15 cellular contexts compared by ENCODE assay signal in the genomic region with DNA sequence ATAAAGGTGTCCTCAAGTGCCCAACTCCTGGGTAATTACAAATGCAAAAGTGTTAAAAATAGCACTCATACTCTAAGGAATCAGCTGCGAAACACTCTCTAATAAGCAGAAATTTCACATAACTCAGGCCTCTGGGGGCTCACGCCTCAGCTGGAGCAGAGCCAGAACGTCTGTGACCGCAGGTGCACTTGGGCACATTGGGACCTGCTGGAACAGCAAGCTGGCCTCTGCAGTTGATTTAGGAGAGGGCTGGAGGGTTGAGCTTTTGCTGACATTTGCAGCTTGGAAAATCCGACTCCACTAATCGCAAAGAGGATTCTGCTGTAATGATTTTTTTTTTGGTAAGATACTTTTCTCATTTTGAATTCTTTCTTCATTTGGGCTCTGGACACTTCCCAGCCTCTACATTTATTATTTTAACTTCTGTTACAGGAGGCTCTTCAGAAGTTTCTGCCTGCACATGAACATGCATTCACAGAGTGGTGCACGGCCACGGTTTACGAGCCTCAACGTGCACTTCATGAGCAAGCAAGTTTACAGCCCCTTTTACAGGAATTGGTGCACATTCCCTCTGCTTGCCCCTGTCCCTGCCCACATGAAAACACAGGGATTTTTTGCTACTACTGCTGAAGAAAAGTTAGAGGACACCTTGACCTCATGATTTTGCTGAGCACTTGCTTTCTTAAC. TPM values are rescaled to one million over a fixed set of nuclear protein-coding genes. Genes with fewer than 3 reads are reported as not detected.
A peak's percentile ranks its signal among the peaks of the same experiment; 100 is the strongest.
DNase-seq lines count a peak whose midpoint lies in the region; ATAC-seq, FAIRE-seq and TF ChIP-seq lines count a peak whose summit lies in the region.
"Had no signal": no experiment of that assay in that cellular context is flagged by ENCODE, and none has a peak within 500 bp of the region (broad histone marks: within the 10 kb centered on the region; RNA-seq: fewer than 3 reads in every experiment).

No MANE protein-coding gene starts in this region.

- peaks cover 22% of the 10 kb centered on the region for H3K4me1 Mint-ChIP-seq in stimulated activated memory B cell treated with anti-CD40 and anti-IgM and Interleukin-4, amounts not matched to agents 10 μg/mL and 1 μg/mL and 100 μg/mL, for 72 hours

- H3K4me2 ChIP-seq in KMS-11: peak overlapping the region; percentile 59
- peak overlapping the region; percentile 76 for H3K4me2 ChIP-seq in keratinocyte (ENCODE audit: control insufficient read depth, extremely low read depth, insufficient read depth, low read depth, low read length)

- DNase-seq in BE2C (peak; percentile 55), Panc1 (ENCODE audit: low read depth, low spot score) (no peak), keratinocyte (ENCODE audit: low read depth, low spot score) (peak; percentile 54), mucosa of gallbladder (ENCODE audit: low spot score) (no peak)
- DNase-seq in stimulated activated naive CD4-positive, alpha-beta T cell (lab: John Stamatoyannopoulos, UW): no peak
- DNase-seq: amniotic stem cell, EL, immature natural killer cell, KBM-7, NCI-H526, Right ventricle myocardium superior had no signal

- no peak overlapping the region for H3K4me3 Mint-ChIP-seq in stimulated activated memory B cell treated with anti-CD40 and anti-IgM and Interleukin-4, amounts not matched to agents 10 μg/mL and 1 μg/mL and 100 μg/mL, for 72 hours
- H3K4me3 Mint-ChIP-seq: immature natural killer cell had no signal

- H3K27me3 ChIP-seq in BE2C: no peaks in the 10 kb centered on the region
- H3K27me3 ChIP-seq in KMS-11 (ENCODE audit: insufficient read depth, low read depth): peaks cover 3% of the 10 kb centered on the region; the same call in 1 of the 2 replicates
- no peaks in the 10 kb centered on the region for H3K27me3 ChIP-seq in Panc1 (ENCODE audit: control insufficient read depth, insufficient read depth, low read length)
- H3K27me3 ChIP-seq in keratinocyte (ENCODE audit: control insufficient read depth, extremely low read depth, insufficient read depth, low read length): no peaks in the 10 kb centered on the region

- no peak overlapping the region; the same call in 1 of the 2 replicates for H3K9ac ChIP-seq in KMS-11
- peak overlapping the region; percentile 25 for H3K9ac ChIP-seq in keratinocyte (ENCODE audit: control insufficient read depth, extremely low read depth, insufficient read depth, low read length)

- no peak overlapping the region for H2AFZ ChIP-seq in KMS-11 (ENCODE audit: low read depth)
- H2AFZ ChIP-seq in keratinocyte (ENCODE audit: control insufficient read depth, low read length): no peak overlapping the region

- no peaks in the 10 kb centered on the region for H4K20me1 ChIP-seq in KMS-11 (ENCODE audit: insufficient read depth)
- no peaks in the 10 kb centered on the region for H4K20me1 ChIP-seq in keratinocyte (ENCODE audit: control insufficient read depth, extremely low read depth, insufficient read depth, low read length)

- in situ Hi-C loops in Panc1 (cut with HindIII; ENCODE audit: low pct_unique_long_range_greater_than_20kb, low sequenced_read_pairs): no loop called here

- ATAC-seq in Panc1: no peak
- no peak for ATAC-seq in GM18907 (IDR thresholded peaks at IDR 0.05; ENCODE audit: unreplicated experiment)
- ATAC-seq in stimulated activated memory B cell treated with anti-CD40 and anti-IgM and Interleukin-4, amounts not matched to agents 10 μg/mL and 1 μg/mL and 100 μg/mL, for 72 hours: no peak
- ATAC-seq: mucosa of descending colon had no signal

- no peak for FAIRE-seq in keratinocyte (lab: Jason Lieb, UNC)

- peaks cover 16% of the 10 kb centered on the region for H3K36me3 Mint-ChIP-seq in stimulated activated memory B cell treated with anti-CD40 and anti-IgM and Interleukin-4, amounts not matched to agents 10 μg/mL and 1 μg/mL and 100 μg/mL, for 72 hours

- no peaks in the 10 kb centered on the region for H3K79me2 ChIP-seq in KMS-11 (ENCODE audit: insufficient read depth, low read depth)
- H3K79me2 ChIP-seq in keratinocyte (ENCODE audit: control insufficient read depth, insufficient read depth, low read length): peaks cover 4% of the 10 kb centered on the region

- no peaks in the 10 kb centered on the region for H3K9me1 ChIP-seq in keratinocyte (ENCODE audit: control insufficient read depth, extremely low read depth, insufficient read depth, low read length)

- H3K4me1 ChIP-seq in BE2C: peaks cover 14% of the 10 kb centered on the region
- peaks cover 89% of the 10 kb centered on the region for H3K4me1 ChIP-seq in KMS-11 (ENCODE audit: low read depth, poor library complexity, severe bottlenecking)
- H3K4me1 ChIP-seq in Panc1 (ENCODE audit: control insufficient read depth, insufficient read depth, low read length): peaks cover 25% of the 10 kb centered on the region
- H3K4me1 ChIP-seq in keratinocyte (ENCODE audit: control insufficient read depth, extremely low read depth, insufficient read depth, low read length): peaks cover 33% of the 10 kb centered on the region

- no TSS peak for BruUV-seq in Panc1 (replicated peaks; lab: Mats Ljungman, UMichigan)

- H3K4me3 ChIP-seq in BE2C (ENCODE audit: low read depth, low read length) (no peak overlapping the region), KMS-11 (IDR thresholded peaks at IDR 0.05; ENCODE audit: insufficient read depth, low read depth, low read length) (no peak overlapping the region), Panc1 (ENCODE audit: low read depth in 2 of 2, low read length in 2 of 2) (no peak overlapping the region), keratinocyte (ENCODE audit: control insufficient read depth in 2 of 3, extremely low read depth in 1 of 3, insufficient read depth in 2 of 3, low read depth in 1 of 3, low read length in 3 of 3) (peak overlapping the region in 1 of 3 experiments; percentile 22)
- H3K4me3 ChIP-seq: mucosa of descending colon had no signal

- H3K36me3 ChIP-seq in BE2C (no peaks in the 10 kb centered on the region), KMS-11 (ENCODE audit: insufficient read depth) (no peaks in the 10 kb centered on the region), Panc1 (ENCODE audit: control insufficient read depth, insufficient read depth, low read length) (no peaks in the 10 kb centered on the region), keratinocyte (ENCODE audit: control insufficient read depth in 2 of 2, extremely low read depth in 1 of 2, insufficient read depth in 2 of 2, low read length in 2 of 2) (no peaks in the 10 kb centered on the region)

- peak overlapping the region; percentile 34; the same call in 1 of the 2 replicates for H3K27ac ChIP-seq in KMS-11
- H3K27ac ChIP-seq in Panc1 (ENCODE audit: low read length): peak overlapping the region; percentile 66; the same call in 1 of the 2 replicates
- H3K27ac ChIP-seq in keratinocyte (ENCODE audit: control insufficient read depth, insufficient read depth, low read length): peak overlapping the region; percentile 24

- TF ChIP-seq CTCF in BE2C (IDR thresholded peaks at IDR 0.05; ENCODE audit: low read depth, low read length) (no peak), KMS-11 (conservative IDR thresholded peaks at IDR 0.05; ENCODE audit: low read depth, low read length) (no peak), Panc1 (IDR thresholded peaks at IDR 0.05) (no peak), keratinocyte (optimal IDR thresholded peaks at IDR 0.05 in 1 of 3, IDR thresholded peaks at IDR 0.05 in 1 of 3, conservative IDR thresholded peaks at IDR 0.05 in 1 of 3; ENCODE audit: extremely low read depth in 1 of 3, insufficient read depth in 2 of 3, low read length in 3 of 3) (no peak)

- dilution Hi-C loops in keratinocyte (cut with MboI; ENCODE audit: extremely low pct_ligation_motif_present, low sequenced_read_pairs): no loop called here

- no peak overlapping the region for H3K27ac Mint-ChIP-seq in stimulated activated memory B cell treated with anti-CD40 and anti-IgM and Interleukin-4, amounts not matched to agents 10 μg/mL and 1 μg/mL and 100 μg/mL, for 72 hours
- H3K27ac Mint-ChIP-seq: immature natural killer cell had no signal

- no peaks in the 10 kb centered on the region for H3K27me3 Mint-ChIP-seq in stimulated activated memory B cell treated with anti-CD40 and anti-IgM and Interleukin-4, amounts not matched to agents 10 μg/mL and 1 μg/mL and 100 μg/mL, for 72 hours

- no peaks in the 10 kb centered on the region for H3K9me3 Mint-ChIP-seq in stimulated activated memory B cell treated with anti-CD40 and anti-IgM and Interleukin-4, amounts not matched to agents 10 μg/mL and 1 μg/mL and 100 μg/mL, for 72 hours
- H3K9me3 Mint-ChIP-seq: immature natural killer cell had no signal

- H3K9me3 ChIP-seq in BE2C: no peaks in the 10 kb centered on the region
- H3K9me3 ChIP-seq in Panc1 (ENCODE audit: control insufficient read depth, insufficient read depth, low read depth, low read length): no peaks in the 10 kb centered on the region
- no peaks in the 10 kb centered on the region for H3K9me3 ChIP-seq in keratinocyte (ENCODE audit: control insufficient read depth, low read depth, low read length)
- H3K9me3 ChIP-seq: mucosa of descending colon had no signal

- intact Hi-C loops in Panc1 (cut with micrococcal nuclease; ENCODE audit: unreplicated experiment): no loop called here

- CTCF ChIA-PET in Panc1 (lab: Charles Lee): no interaction called here

- POLR2A ChIA-PET in Panc1 (lab: Charles Lee): no interaction called here

RNA-seq across cellular contexts. Expression of a gene that starts 4.1 kb away (rescaled TPM):
- 1.8 TPM for polyA plus RNA-seq in BE2C (2012; ENCODE audit: insufficient read depth, insufficient read length, low read depth)
- total RNA-seq in Panc1 (2021; ENCODE audit: unreplicated experiment) (40.8 TPM), mucosa of gallbladder (43.8 TPM)
- polyA plus RNA-seq in Panc1 (2012; ENCODE audit: insufficient read length): 13.5 TPM
- polyA plus RNA-seq in keratinocyte: 11.2 to 15.9 TPM (median 13.7 TPM) in 3 replicates
- polyA plus RNA-seq in keratinocyte (2011; ENCODE audit: low read depth): 2.8 TPM
- polyA plus RNA-seq in keratinocyte (2011; cell fraction: cytosol; rRNA removed): 5.3 and 8.8 TPM in 2 replicates
- 15.7 and 15.8 TPM in 2 replicates for polyA plus RNA-seq in keratinocyte (2011; cell fraction: nucleus; rRNA removed)
- polyA plus RNA-seq in keratinocyte (2012; ENCODE audit: low replicate concordance): 4.2 and 6.7 TPM in 2 replicates
- polyA minus RNA-seq in keratinocyte: 16.2 to 32.1 TPM (median 19.4 TPM) in 3 replicates
- 35.5 TPM for polyA minus RNA-seq in keratinocyte (2011; cell fraction: cytosol; rRNA and poly(A)+ RNA removed)
- 16.6 and 31.2 TPM in 2 replicates for polyA minus RNA-seq in keratinocyte (2011; cell fraction: nucleus; rRNA and poly(A)+ RNA removed)

RNA-seq across cellular contexts. Expression of a gene that starts 50.4 kb away (rescaled TPM):
- polyA plus RNA-seq in BE2C (2012; ENCODE audit: insufficient read depth, insufficient read length, low read depth): 164 TPM
- total RNA-seq in Panc1 (2021; ENCODE audit: unreplicated experiment): 61.7 TPM
- polyA plus RNA-seq in Panc1 (2012; ENCODE audit: insufficient read length): 41.6 TPM
- polyA plus RNA-seq in keratinocyte: 87.7 to 107 TPM (median 106 TPM) in 3 replicates
- polyA plus RNA-seq in keratinocyte (2011; ENCODE audit: low read depth): 43.0 TPM
- polyA plus RNA-seq in keratinocyte (2011; cell fraction: cytosol; rRNA removed): 65.9 and 94.9 TPM in 2 replicates
- 66.5 and 72.3 TPM in 2 replicates for polyA plus RNA-seq in keratinocyte (2011; cell fraction: nucleus; rRNA removed)
- 34.6 and 63.3 TPM in 2 replicates for polyA plus RNA-seq in keratinocyte (2012; ENCODE audit: low replicate concordance)
- 111 to 126 TPM (median 114 TPM) in 3 replicates for polyA minus RNA-seq in keratinocyte
- polyA minus RNA-seq in keratinocyte (2011; cell fraction: cytosol; rRNA and poly(A)+ RNA removed): 55.1 TPM
- 30.9 and 46.2 TPM in 2 replicates for polyA minus RNA-seq in keratinocyte (2011; cell fraction: nucleus; rRNA and poly(A)+ RNA removed)
- total RNA-seq in mucosa of gallbladder: 26.0 TPM

RNA-seq across cellular contexts. Expression of a gene that starts 50.5 kb away (rescaled TPM):
- 144 TPM for polyA plus RNA-seq in BE2C (2012; ENCODE audit: insufficient read depth, insufficient read length, low read depth)
- 116 TPM for total RNA-seq in Panc1 (2021; ENCODE audit: unreplicated experiment)
- 85.0 TPM for polyA plus RNA-seq in Panc1 (2012; ENCODE audit: insufficient read length)
- 96.0 to 120 TPM (median 118 TPM) in 3 replicates for polyA plus RNA-seq in keratinocyte
- polyA plus RNA-seq in keratinocyte (2011; ENCODE audit: low read depth): 29.3 TPM
- 108 and 111 TPM in 2 replicates for polyA plus RNA-seq in keratinocyte (2011; cell fraction: cytosol; rRNA removed)
- 68.5 and 93.5 TPM in 2 replicates for polyA plus RNA-seq in keratinocyte (2011; cell fraction: nucleus; rRNA removed)
- 67.7 and 113 TPM in 2 replicates for polyA plus RNA-seq in keratinocyte (2012; ENCODE audit: low replicate concordance)
- 145 to 246 TPM (median 171 TPM) in 3 replicates for polyA minus RNA-seq in keratinocyte
- 132 TPM for polyA minus RNA-seq in keratinocyte (2011; cell fraction: cytosol; rRNA and poly(A)+ RNA removed)
- 50.0 and 62.5 TPM in 2 replicates for polyA minus RNA-seq in keratinocyte (2011; cell fraction: nucleus; rRNA and poly(A)+ RNA removed)
- 98.0 TPM for total RNA-seq in mucosa of gallbladder

Comparison
In these comparisons a context has a peak if more than half of its experiments do, and no peak if none do; other contexts are left out.
1. DNase-seq: peak in BE2C (single experiment) and keratinocyte (single experiment); none in Panc1 (single experiment), mucosa of gallbladder (single experiment) and stimulated activated naive CD4-positive, alpha-beta T cell (0 of 6).
2. Peak in every context shown above with its lines, with median percentiles within 50 percentile points of each other: H3K27ac ChIP-seq.